ENCODE assay signal across 9 cellular contexts in genomic region chr16:30152517-30152916, GRCh38. TPM values are rescaled to one million over a fixed set of nuclear protein-coding genes. Genes with fewer than 3 reads are reported as not detected.
"Had no signal": no experiment of that assay in that cellular context is flagged by ENCODE, and none has a peak within 500 bp of the region (broad histone marks: within the 10 kb centered on the region; RNA-seq: fewer than 3 reads in every experiment).

No MANE protein-coding gene starts in this region.

- DNase-seq: GDM1, GF-D8 had no signal

- ATAC-seq: GM12878 had no signal

- H3K4me3 ChIP-seq: GM12878 had no signal

- FAIRE-seq: G401.6, GM12878, GM12891, GM12892, GM18507, GM19239 had no signal

RNA-seq across cellular contexts. Expression of gene GDPD3, which starts 39.2 kb away (rescaled TPM):
- total RNA-seq: G401 had no signal
